11 cellular contexts compared by ENCODE assay signal in the genomic region with DNA sequence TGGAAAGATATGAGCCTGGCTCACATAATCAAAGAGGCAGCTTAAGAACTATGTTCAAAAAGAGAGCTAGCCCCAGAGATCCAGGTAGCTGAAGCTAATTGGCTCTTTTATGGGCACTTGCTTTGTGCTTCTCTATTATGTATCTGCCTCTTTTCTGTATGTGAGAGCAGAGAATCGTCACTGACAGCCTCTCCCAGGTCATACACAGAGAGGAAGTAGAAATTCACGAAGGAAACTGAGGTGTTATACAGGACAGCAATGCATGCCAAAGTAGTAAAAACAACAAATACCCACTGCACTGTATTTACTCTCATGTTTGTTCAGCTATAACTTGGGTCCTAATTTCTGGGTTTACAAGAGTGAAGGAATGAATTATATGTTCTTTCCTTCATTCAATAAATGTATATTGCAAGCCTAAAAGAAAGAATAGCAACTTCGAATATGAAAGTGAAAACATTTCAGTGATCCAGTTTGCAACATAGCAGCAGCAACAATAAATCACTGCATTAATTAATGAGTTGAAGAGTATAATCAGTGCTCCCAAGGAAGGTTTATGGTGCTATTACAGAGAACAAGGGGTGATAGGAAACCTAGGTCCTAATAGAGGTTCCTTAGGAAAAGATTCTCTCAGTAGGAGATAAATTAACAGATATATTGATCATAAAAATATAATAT. TPM values are rescaled to one million over a fixed set of nuclear protein-coding genes. Genes with fewer than 3 reads are reported as not detected.
DNase-seq lines count a peak whose midpoint lies in the region; ATAC-seq, FAIRE-seq and TF ChIP-seq lines count a peak whose summit lies in the region.
"Had no signal": no experiment of that assay in that cellular context is flagged by ENCODE, and none has a peak within 500 bp of the region (broad histone marks: within the 10 kb centered on the region; RNA-seq: fewer than 3 reads in every experiment).

No MANE protein-coding gene starts in this region.

- no peaks in the 10 kb centered on the region for H3K27me3 ChIP-seq in effector memory CD4-positive, alpha-beta T cell (replicated peaks; ENCODE audit: control insufficient read depth, insufficient read depth, low read length, poor library complexity, severe bottlenecking)
- no peaks in the 10 kb centered on the region for H3K27me3 ChIP-seq in spleen (replicated peaks in 1 of 7)

- H3K27ac ChIP-seq in effector memory CD4-positive, alpha-beta T cell (ENCODE audit: insufficient read depth, low read length, poor library complexity, severe bottlenecking): no peak overlapping the region
- H3K27ac ChIP-seq in spleen (peak overlapping the region in 1 of 8 donors; percentile 34), RWPE1 (no peak overlapping the region)

- ATAC-seq in GM21367 (IDR thresholded peaks at IDR 0.05; ENCODE audit: unreplicated experiment) (peak; percentile 85), HG03378 (IDR thresholded peaks at IDR 0.05; ENCODE audit: unreplicated experiment) (peak; percentile 86)

- CTCF ChIA-PET in RWPE1 (lab: Yijun Ruan, JAX): interaction anchor here (0.9 kb wide), 1 partner anchor 151 kb away, joined by 3 read pairs; no protein-coding TSS in a partner anchor

- H3K36me3 ChIP-seq in effector memory CD4-positive, alpha-beta T cell (ENCODE audit: control insufficient read depth, insufficient read depth, low read length): no peaks in the 10 kb centered on the region
- no peaks in the 10 kb centered on the region for H3K36me3 ChIP-seq in spleen

- POLR2A ChIA-PET in RWPE1 (lab: Yijun Ruan, JAX; ENCODE audit: low non-redundant PET): no interaction called here

- TF ChIP-seq CTCF in spleen (IDR thresholded peaks at IDR 0.05 in 8 of 11, conservative IDR thresholded peaks at IDR 0.05 in 3 of 11): no peak
- no peak for TF ChIP-seq CTCF in RWPE1 (conservative IDR thresholded peaks at IDR 0.05; ENCODE audit: low read depth)

- no peak for TF ChIP-seq POLR2A in spleen (IDR thresholded peaks at IDR 0.05)

- peak overlapping the region; percentile 2 for H3K4me3 ChIP-seq in effector memory CD4-positive, alpha-beta T cell (ENCODE audit: insufficient read depth, low read depth, low read length, poor library complexity, severe bottlenecking)
- peak overlapping the region in 3 of 8 donors; percentile 15 to 54 (median 29) for H3K4me3 ChIP-seq in spleen

- 5 to 14% (median 7%) methylated on average over 3 of the region's 3 CpGs for WGBS in spleen, 5 donors

- DNase-seq in GM18507 (ENCODE audit: extremely low spot score, insufficient read length, low read depth): no peak
- no peak for DNase-seq in effector memory CD4-positive, alpha-beta T cell
- DNase-seq in spleen: no peak
- DNase-seq in NCI-H748 treated with DMSO at 0.1 percent for 48 hours (lab: John Stamatoyannopoulos, UW): no peak
- DNase-seq in GF-D8 (lab: John Stamatoyannopoulos, UW): no peak
- DNase-seq in RWPE1 (ENCODE audit: low spot score): no peak
- DNase-seq: nephron progenitor cell had no signal

- peaks cover 3% of the 10 kb centered on the region for H3K4me1 ChIP-seq in effector memory CD4-positive, alpha-beta T cell (ENCODE audit: control insufficient read depth, insufficient read depth, low read length, poor library complexity, severe bottlenecking)
- peaks cover 0 to 26% (median 9%) of the 10 kb centered on the region in 6 donors for H3K4me1 ChIP-seq in spleen

- H3K9me3 ChIP-seq in effector memory CD4-positive, alpha-beta T cell (ENCODE audit: control insufficient read depth, low read length): no peaks in the 10 kb centered on the region
- H3K9me3 ChIP-seq in spleen: no peaks in the 10 kb centered on the region

- peak; percentile 88 for FAIRE-seq in GM18507 (lab: Jason Lieb, UNC)
- FAIRE-seq: endometrium, TTC549 had no signal

- intact Hi-C loops in spleen (cut with DNase I; ENCODE audit: low total_unique reads): no loop called here

RNA-seq across cellular contexts. Expression of gene ATXN7L3B, which starts 47.1 kb away (rescaled TPM):
- total RNA-seq in spleen: 10 to 100 TPM; 24.7 to 33.7 (median 26.1) TPM
- 10 to 100 TPM; 10.0 to 16.9 (median 15.5) TPM for polyA plus RNA-seq in spleen
